Comparison of ENCODE assay signal across 17 cellular contexts in the genomic region with DNA sequence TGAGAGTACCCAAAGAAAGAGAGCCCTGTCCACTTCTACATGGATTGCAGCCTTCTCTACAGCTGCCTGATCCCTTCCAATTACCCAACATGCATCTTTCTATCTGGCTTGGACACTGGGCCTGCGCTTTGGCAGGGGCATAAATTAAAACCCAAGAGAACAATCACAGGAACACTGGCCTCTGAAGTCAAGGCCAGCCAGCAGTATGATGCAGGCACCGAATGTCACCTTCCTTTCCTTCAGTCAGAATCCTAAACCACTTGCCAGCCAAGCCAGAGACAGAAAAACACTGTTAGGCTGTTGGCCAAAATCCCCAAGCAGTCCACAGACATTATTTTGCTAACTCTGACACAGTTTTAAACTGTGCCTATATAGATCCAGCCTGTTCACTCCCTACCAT.
A peak's percentile ranks its signal among the peaks of the same experiment; 100 is the strongest.
DNase-seq lines count a peak whose midpoint lies in the region; ATAC-seq and TF ChIP-seq lines count a peak whose summit lies in the region.
"Had no signal": no experiment of that assay in that cellular context is flagged by ENCODE, and none has a peak within 500 bp of the region (broad histone marks: within the 10 kb centered on the region; RNA-seq: fewer than 3 reads in every experiment).

No MANE protein-coding gene starts in this region.

- H3K4me3 ChIP-seq in gastroesophageal sphincter, result no peak overlapping the region
- no peak overlapping the region for H3K4me3 ChIP-seq in tibial artery
- H3K4me3 ChIP-seq: A549, HAP-1, mucosa of descending colon, thoracic aorta had no signal

- in situ Hi-C loops in ACHN (cut with HindIII; ENCODE audit: low pct_ligation_motif_present, low pct_unique_long_range_greater_than_20kb, low sequenced_read_pairs), result no loop called here

- H3K27ac ChIP-seq in gastroesophageal sphincter, result peak overlapping the region; percentile 46 to 67 (median 60)
- peak overlapping the region; percentile 6 to 21 for H3K27ac ChIP-seq in tibial artery
- H3K27ac ChIP-seq: A549, brain microvascular endothelial cell had no signal

- TF ChIP-seq POLR2A in gastroesophageal sphincter (IDR thresholded peaks at IDR 0.05), result no peak

- TF ChIP-seq EP300 in gastroesophageal sphincter (IDR thresholded peaks at IDR 0.05), result no peak

- H3K4me3 Mint-ChIP-seq in T-helper 2 cell treated with Interferon-gamma antibody and Interleukin-4, amounts not matched to agents 5 μg/mL and 100 μg/mL, for 36 hours, result peak overlapping the region; percentile 42
- H3K4me3 Mint-ChIP-seq: CD8-positive, alpha-beta T cell had no signal

- peaks cover 44% of the 10 kb centered on the region for H3K9me3 Mint-ChIP-seq in T-helper 2 cell treated with Interferon-gamma antibody and Interleukin-4, amounts not matched to agents 5 μg/mL and 100 μg/mL, for 36 hours
- H3K9me3 Mint-ChIP-seq: CD8-positive, alpha-beta T cell had no signal

- peak; percentile 74 for ATAC-seq in gastroesophageal sphincter
- ATAC-seq: A549; CD8-positive, alpha-beta T cell; mucosa of descending colon had no signal

- H3K27me3 Mint-ChIP-seq in T-helper 2 cell treated with Interferon-gamma antibody and Interleukin-4, amounts not matched to agents 5 μg/mL and 100 μg/mL, for 36 hours (ENCODE audit: low read depth), result no peaks in the 10 kb centered on the region

- H3K36me3 ChIP-seq in gastroesophageal sphincter (no peaks in the 10 kb centered on the region), tibial artery (no peaks in the 10 kb centered on the region)
- H3K36me3 ChIP-seq: brain microvascular endothelial cell, HAP-1, thoracic aorta had no signal

- peak overlapping the region; percentile 13 for H3K27ac Mint-ChIP-seq in T-helper 2 cell treated with Interferon-gamma antibody and Interleukin-4, amounts not matched to agents 5 μg/mL and 100 μg/mL, for 36 hours
- H3K27ac Mint-ChIP-seq: CD8-positive, alpha-beta T cell had no signal

- no peak for DNase-seq in T-helper 2 cell treated with Interferon-gamma antibody and Interleukin-4, amounts not matched to agents 5 μg/mL and 100 μg/mL, for 36 hours (ENCODE audit: low spot score)
- no peak for DNase-seq in T-helper 2 cell
- peak; percentile 11 for DNase-seq in midbrain (lab: John Stamatoyannopoulos, UW)
- peak; percentile 40 to 68 for DNase-seq in tibial artery
- no peak for DNase-seq in ACHN
- no peak for DNase-seq in DMS53 (lab: John Stamatoyannopoulos, UW)
- no peak for DNase-seq in islet precursor cell
- DNase-seq: activated CD8-positive, alpha-beta memory T cell treated with anti-CD3 and anti-CD28 coated beads for 24 hours; activated effector memory CD4-positive, alpha-beta T cell treated with anti-CD3 and anti-CD28 coated beads, Interleukin-2, amount 50 U/mL, for 16 hours; brain microvascular endothelial cell; CD8-positive, alpha-beta T cell; mucosa of descending colon; NCI-H1105 treated with DMSO at 0.1 percent for 48 hours had no signal

- H3K27me3 ChIP-seq in gastroesophageal sphincter (no peaks in the 10 kb centered on the region), tibial artery (no peaks in the 10 kb centered on the region)
- H3K27me3 ChIP-seq: brain microvascular endothelial cell had no signal

- H3K4me1 Mint-ChIP-seq in T-helper 2 cell treated with Interferon-gamma antibody and Interleukin-4, amounts not matched to agents 5 μg/mL and 100 μg/mL, for 36 hours (ENCODE audit: low read depth), result peaks cover 82% of the 10 kb centered on the region

- intact Hi-C loops in tibial artery (cut with DNase I; ENCODE audit: low total_unique reads), result no loop called here

- 23 to 37% methylated on average over 2 of the region's 2 CpGs for WGBS in gastroesophageal sphincter (ENCODE audit: low coverage in 1 of 2), 2 donors

- H3K9me3 ChIP-seq in gastroesophageal sphincter (no peaks in the 10 kb centered on the region), tibial artery (no peaks in the 10 kb centered on the region)
- H3K9me3 ChIP-seq: HAP-1, mucosa of descending colon, thoracic aorta had no signal

- peaks cover 38% of the 10 kb centered on the region for H3K36me3 Mint-ChIP-seq in T-helper 2 cell treated with Interferon-gamma antibody and Interleukin-4, amounts not matched to agents 5 μg/mL and 100 μg/mL, for 36 hours (ENCODE audit: low read depth)
- H3K36me3 Mint-ChIP-seq: CD8-positive, alpha-beta T cell had no signal

- TF ChIP-seq CTCF in gastroesophageal sphincter (IDR thresholded peaks at IDR 0.05), result no peak
- no peak for TF ChIP-seq CTCF in tibial artery (IDR thresholded peaks at IDR 0.05)

- peaks cover 0 to 18% (median 3%) of the 10 kb centered on the region in 3 donors for H3K4me1 ChIP-seq in gastroesophageal sphincter
- peaks cover 0 to 11% (median 9%) of the 10 kb centered on the region in 4 donors for H3K4me1 ChIP-seq in tibial artery
- H3K4me1 ChIP-seq: A549, HAP-1 had no signal

Comparison
In these comparisons a context has a peak if more than half of its experiments do, and no peak if none do; other contexts are left out.
1. DNase-seq: peak in midbrain (single experiment) and tibial artery (2 of 2); none in T-helper 2 cell treated with Interferon-gamma antibody and Interleukin-4, amounts not matched to agents 5 μg/mL and 100 μg/mL, for 36 hours (single experiment), T-helper 2 cell (0 of 5), ACHN (single experiment), DMS53 (single experiment) and islet precursor cell (single experiment).